ENCODE assay signal across 8 cellular contexts in the genomic region with DNA sequence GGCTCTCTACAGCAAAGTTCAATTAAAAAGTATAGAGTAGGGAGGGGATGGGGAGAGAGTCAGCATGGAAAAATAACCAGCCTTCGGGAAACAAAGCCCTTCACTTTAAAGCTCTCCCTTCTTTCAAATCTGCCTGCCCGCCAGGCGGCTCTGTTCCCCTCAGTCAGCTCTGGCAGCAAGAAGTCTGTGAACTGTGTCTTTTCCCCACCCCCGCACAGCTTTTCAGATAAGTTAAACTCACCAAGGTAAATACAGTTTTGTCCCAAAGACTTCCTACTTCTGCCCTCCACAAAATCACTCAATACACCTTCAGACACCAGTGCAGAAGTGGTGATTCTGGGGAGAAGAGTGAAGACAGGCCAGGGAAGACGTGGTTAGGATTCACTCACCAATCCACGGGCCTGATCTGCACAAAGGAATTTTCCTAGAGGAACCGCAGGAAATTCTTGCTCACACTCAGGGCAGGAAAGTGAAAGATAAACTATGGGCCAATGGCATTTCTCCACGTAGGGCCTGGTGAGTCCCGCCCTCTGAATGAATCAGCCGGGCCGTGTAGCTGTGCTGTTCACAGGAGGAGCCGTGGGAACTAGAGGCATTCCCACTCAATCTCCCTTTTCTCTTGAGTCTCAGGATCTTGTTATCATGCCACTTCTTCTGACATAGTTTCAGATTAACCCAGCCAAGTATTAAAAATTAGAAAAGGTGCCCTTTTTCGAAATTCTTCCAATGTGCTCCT.
DNase-seq lines count a peak whose midpoint lies in the region; ATAC-seq and TF ChIP-seq lines count a peak whose summit lies in the region.

A gene with protein sequence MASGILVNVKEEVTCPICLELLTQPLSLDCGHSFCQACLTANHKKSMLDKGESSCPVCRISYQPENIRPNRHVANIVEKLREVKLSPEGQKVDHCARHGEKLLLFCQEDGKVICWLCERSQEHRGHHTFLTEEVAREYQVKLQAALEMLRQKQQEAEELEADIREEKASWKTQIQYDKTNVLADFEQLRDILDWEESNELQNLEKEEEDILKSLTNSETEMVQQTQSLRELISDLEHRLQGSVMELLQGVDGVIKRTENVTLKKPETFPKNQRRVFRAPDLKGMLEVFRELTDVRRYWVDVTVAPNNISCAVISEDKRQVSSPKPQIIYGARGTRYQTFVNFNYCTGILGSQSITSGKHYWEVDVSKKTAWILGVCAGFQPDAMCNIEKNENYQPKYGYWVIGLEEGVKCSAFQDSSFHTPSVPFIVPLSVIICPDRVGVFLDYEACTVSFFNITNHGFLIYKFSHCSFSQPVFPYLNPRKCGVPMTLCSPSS (minus strand): TSS at position 448 of the 736 bp plus-strand sequence. CDS start 4,897 bp downstream, outside the sequence.

- H3K4me2 ChIP-seq in KMS-11 = peak within 1 kb of the TSS; percentile 33; the same call in 1 of the 2 replicates

- H3K9ac ChIP-seq in KMS-11 = peak within 1 kb of the TSS; percentile 77

- H4K20me1 ChIP-seq in KMS-11 (ENCODE audit: insufficient read depth) = no peaks in the 10 kb centered on the region

- peak within 1 kb of the TSS; percentile 77 for H3K27ac ChIP-seq in KMS-11

- no peaks in the 10 kb centered on the region for H3K79me2 ChIP-seq in KMS-11 (ENCODE audit: insufficient read depth, low read depth)

- ATAC-seq in GM21737 (IDR thresholded peaks at IDR 0.05; ENCODE audit: unreplicated experiment) = peak; percentile 79

- TF ChIP-seq CTCF in KMS-11 (conservative IDR thresholded peaks at IDR 0.05; ENCODE audit: low read depth, low read length) (no peak), WI38 (IDR thresholded peaks at IDR 0.05; ENCODE audit: low read depth, low read length) (peak; percentile 66), cardiac fibroblast (IDR thresholded peaks at IDR 0.05; ENCODE audit: low read depth, low read length) (peak; percentile 75)

- no peaks in the 10 kb centered on the region for H3K36me3 ChIP-seq in KMS-11 (ENCODE audit: insufficient read depth)

- DNase-seq in ELF-1 (ENCODE audit: low read depth, low spot score) = peak; percentile 94
- DNase-seq in cardiac fibroblast (ENCODE audit: low read depth in 2 of 2) = peak; percentile 98 to 99
- DNase-seq in inferior parietal cortex (ENCODE audit: extremely low spot score) = peak; percentile 66
- DNase-seq in stimulated activated CD4-positive, alpha-beta T cell treated with anti-CD3 and anti-CD28 coated beads, Interleukin-12 subunit alpha, Interleukin-12 subunit beta, amount 100 ng/mL, for 4 hours = peak; percentile 67
- DNase-seq in NCI-H2081 (lab: John Stamatoyannopoulos, UW) = no peak

- H3K4me1 ChIP-seq in KMS-11 (ENCODE audit: low read depth, poor library complexity, severe bottlenecking) = peaks cover 11% of the 10 kb centered on the region

- H3K4me3 ChIP-seq in KMS-11 (IDR thresholded peaks at IDR 0.05; ENCODE audit: insufficient read depth, low read depth, low read length) (no peak within 1 kb of the TSS), WI38 (ENCODE audit: low read depth, low read length) (peak within 1 kb of the TSS; percentile 76), cardiac fibroblast (replicated peaks in 1 of 2; ENCODE audit: low read depth in 2 of 2, low read length in 2 of 2) (peak within 1 kb of the TSS; percentile 47 to 62)

- H3K27me3 ChIP-seq in KMS-11 (ENCODE audit: insufficient read depth, low read depth) = no peaks in the 10 kb centered on the region

- peak within 1 kb of the TSS; percentile 51 for H2AFZ ChIP-seq in KMS-11 (ENCODE audit: low read depth)

Comparison
In these comparisons a context has a peak if more than half of its experiments do, and no peak if none do; other contexts are left out.
1. DNase-seq: peak in ELF-1 (single experiment), cardiac fibroblast (2 of 2), inferior parietal cortex (single experiment) and stimulated activated CD4-positive, alpha-beta T cell treated with anti-CD3 and anti-CD28 coated beads, Interleukin-12 subunit alpha, Interleukin-12 subunit beta, amount 100 ng/mL, for 4 hours (single experiment); none in NCI-H2081 (0 of 2).